19 cellular contexts compared by ENCODE assay signal in genomic region chr17:72970246-72970645, GRCh38.
DNase-seq lines count a peak whose midpoint lies in the region; ATAC-seq and TF ChIP-seq lines count a peak whose summit lies in the region.
"Had no signal": no experiment of that assay in that cellular context is flagged by ENCODE, and none has a peak within 500 bp of the region (broad histone marks: within the 10 kb centered on the region; RNA-seq: fewer than 3 reads in every experiment).

No MANE protein-coding gene starts in this region.

- no peaks in the 10 kb centered on the region for H3K27me3 ChIP-seq in BLaER1 treated with 17β-estradiol and CSF1 and Interleukin-3, amounts not matched to agents 10 nM and 100 nM

- H3K27ac Mint-ChIP-seq in MCF 10A (ENCODE audit: low read depth, unreplicated experiment) = no peak overlapping the region

- POLR2A ChIA-PET in MCF 10A (lab: Yijun Ruan, JAX) = no interaction called here

- no peak overlapping the region for H3K4me3 ChIP-seq in BLaER1 treated with 17β-estradiol and CSF1 and Interleukin-3, amounts not matched to agents 10 nM and 100 nM
- H3K4me3 ChIP-seq: GM12878, GM23248 had no signal

- H3K27me3 Mint-ChIP-seq in MCF 10A (ENCODE audit: insufficient read depth, unreplicated experiment) = no peaks in the 10 kb centered on the region

- H3K9me3 ChIP-seq in BLaER1 treated with 17β-estradiol and CSF1 and Interleukin-3, amounts not matched to agents 10 nM and 100 nM (replicated peaks in 1 of 11) = peaks cover 0 to 18% (median 6%) of the 10 kb centered on the region in 11 experiments; a peak in 9 of 22 replicates

- no peak for ATAC-seq in HG03457 (IDR thresholded peaks at IDR 0.05; ENCODE audit: unreplicated experiment)
- ATAC-seq: GM12878, HCT116 had no signal

- H3K4me1 ChIP-seq in BLaER1 treated with 17β-estradiol and CSF1 and Interleukin-3, amounts not matched to agents 10 nM and 100 nM = peaks cover 43 to 68% (median 64%) of the 10 kb centered on the region in 10 experiments

- peak overlapping the region in 9 of 11 experiments; percentile 12 to 65 (median 40); a peak in 9 of 22 replicates for H3K9ac ChIP-seq in BLaER1 treated with 17β-estradiol and CSF1 and Interleukin-3, amounts not matched to agents 10 nM and 100 nM
- H3K9ac ChIP-seq: GM23248 had no signal

- peak overlapping the region in 7 of 11 experiments; percentile 1 to 50 (median 33); a peak in 9 of 22 replicates for H3K27ac ChIP-seq in BLaER1 treated with 17β-estradiol and CSF1 and Interleukin-3, amounts not matched to agents 10 nM and 100 nM
- H3K27ac ChIP-seq: GM23248 had no signal

- peak; percentile 11 for DNase-seq in astrocyte of the hippocampus (ENCODE audit: low read depth, low spot score)
- DNase-seq in medulla oblongata (ENCODE audit: extremely low spot score) = peak; percentile 55
- peak; percentile 51 for DNase-seq in pons (ENCODE audit: low spot score)
- no peak for DNase-seq in NOMO-1 treated with DMSO at 0.1 percent for 48 hours (lab: John Stamatoyannopoulos, UW; ENCODE audit: unreplicated experiment)
- no peak for DNase-seq in MCF 10A (ENCODE audit: unreplicated experiment)
- DNase-seq: C1 segment of cervical spinal cord; CD8-positive, alpha-beta memory T cell; DMS53; EL; GM23248; NCI-H1105 treated with DMSO at 0.1 percent for 48 hours; NCI-H1694; NCI-H2081 treated with DMSO at 0.1 percent for 48 hours; NCI-H226; NCI-H524 had no signal

- peaks cover 0 to 25% (median 0%) of the 10 kb centered on the region in 11 experiments; a peak in 4 of 22 replicates for H4K20me1 ChIP-seq in BLaER1 treated with 17β-estradiol and CSF1 and Interleukin-3, amounts not matched to agents 10 nM and 100 nM

- CTCF ChIA-PET in MCF 10A (lab: Yijun Ruan, JAX) = no interaction called here

- no peak for TF ChIP-seq CTCF in MCF 10A (IDR thresholded peaks at IDR 0.05; ENCODE audit: unreplicated experiment)

- peak overlapping the region; percentile 64 to 95 (median 80) for H3K4me2 ChIP-seq in BLaER1 treated with 17β-estradiol and CSF1 and Interleukin-3, amounts not matched to agents 10 nM and 100 nM

- no peaks in the 10 kb centered on the region for H3K4me1 Mint-ChIP-seq in MCF 10A (ENCODE audit: insufficient read depth, unreplicated experiment)

- peaks cover 0 to 5% (median 0%) of the 10 kb centered on the region in 11 experiments; a peak in 1 of 22 replicates for H3K36me3 ChIP-seq in BLaER1 treated with 17β-estradiol and CSF1 and Interleukin-3, amounts not matched to agents 10 nM and 100 nM

- H3K9me3 Mint-ChIP-seq in MCF 10A (ENCODE audit: unreplicated experiment) = no peaks in the 10 kb centered on the region

- intact Hi-C loops in MCF 10A (cut with micrococcal nuclease) = no loop called here

- BruUV-seq in MCF 10A (replicated peaks; lab: Mats Ljungman, UMichigan) = no TSS peak

- H3K36me3 Mint-ChIP-seq in MCF 10A (ENCODE audit: insufficient read depth, unreplicated experiment) = no peaks in the 10 kb centered on the region

- no peak overlapping the region for H3K4me3 Mint-ChIP-seq in MCF 10A (ENCODE audit: unreplicated experiment)
- H3K4me3 Mint-ChIP-seq: CD8-positive, alpha-beta memory T cell had no signal

Comparison
In these comparisons a context has a peak if more than half of its experiments do, and no peak if none do; other contexts are left out.
1. DNase-seq: peak in astrocyte of the hippocampus (single experiment), medulla oblongata (single experiment) and pons (single experiment); none in NOMO-1 treated with DMSO at 0.1 percent for 48 hours (single experiment) and MCF 10A (single experiment).